Comparison of ENCODE assay signal across 1 cellular context in genomic region chr22:20494978-20495860, GRCh38.
TF ChIP-seq lines count a peak whose summit lies in the region.

Gene KLHL22, minus strand, starts transcription at chr22:20495795. Its CDS starts 6,584 bp downstream, at chr22:20489211.

TF ChIP-seq in WTC11, 78 proteins besides CTCF, POLR2A, EP300 and RAD21 (continued from another document):
- TF ChIP-seq HMGXB4 (CRISPR knock-in tag; IDR thresholded peaks at IDR 0.05), result peak; percentile 53; the same call in 1 of the 2 replicates
- TF ChIP-seq FOXP4 (CRISPR knock-in tag; IDR thresholded peaks at IDR 0.05), result peak; percentile 57
- no peak; the same call in 1 of the 2 replicates for TF ChIP-seq E2F5 (CRISPR knock-in tag; IDR thresholded peaks at IDR 0.05)
- no peak for TF ChIP-seq RELA (CRISPR knock-in tag; IDR thresholded peaks at IDR 0.05; ENCODE audit: borderline replicate concordance)
- TF ChIP-seq PRDM15 (CRISPR knock-in tag; IDR thresholded peaks at IDR 0.05), result peak; percentile 6; the same call in 1 of the 2 replicates
- TF ChIP-seq MLX (CRISPR knock-in tag; IDR thresholded peaks at IDR 0.05), result no peak
- no peak for TF ChIP-seq NR3C1 (CRISPR knock-in tag; conservative IDR thresholded peaks at IDR 0.05; ENCODE audit: low read depth)
- no peak for TF ChIP-seq ZNF263 (CRISPR knock-in tag; IDR thresholded peaks at IDR 0.05; ENCODE audit: low read depth)
- TF ChIP-seq ZNF425 (CRISPR knock-in tag; conservative IDR thresholded peaks at IDR 0.05), result no peak
- TF ChIP-seq ZNF396 (CRISPR knock-in tag; IDR thresholded peaks at IDR 0.05; ENCODE audit: borderline replicate concordance), result no peak
- 0 out of 2 replicates have a peak, but pooled peaks have one; percentile 33 for TF ChIP-seq CREM (CRISPR knock-in tag; IDR thresholded peaks at IDR 0.05)
- TF ChIP-seq EMX1 (CRISPR knock-in tag; IDR thresholded peaks at IDR 0.05), result no peak
- TF ChIP-seq ZNF281 (CRISPR knock-in tag; IDR thresholded peaks at IDR 0.05), result no peak
- no peak for TF ChIP-seq ATF6 (CRISPR knock-in tag; IDR thresholded peaks at IDR 0.05)
- no peak for TF ChIP-seq STAT6 (CRISPR knock-in tag; conservative IDR thresholded peaks at IDR 0.05; ENCODE audit: low read depth)
- TF ChIP-seq MAX (CRISPR knock-in tag; IDR thresholded peaks at IDR 0.05), result peak; percentile 4; the same call in 1 of the 2 replicates
